Comparison of ENCODE assay signal across 8 cellular contexts in genomic region chr12:47742253-47742825, GRCh38. TPM values are rescaled to one million over a fixed set of nuclear protein-coding genes. Genes with fewer than 3 reads are reported as not detected.
DNase-seq lines count a peak whose midpoint lies in the region; ATAC-seq and TF ChIP-seq lines count a peak whose summit lies in the region.

No MANE protein-coding gene starts in this region.

- no peak overlapping the region for H3K4me3 Mint-ChIP-seq in nephron

- intact Hi-C loops in dorsolateral prefrontal cortex (cut with DNase I), result no loop called here

- H3K36me3 Mint-ChIP-seq in nephron (ENCODE audit: low read depth), result peaks cover 6% of the 10 kb centered on the region

- TF ChIP-seq CTCF in dorsolateral prefrontal cortex (IDR thresholded peaks at IDR 0.05 in 54 of 56, conservative IDR thresholded peaks at IDR 0.05 in 2 of 56; ENCODE audit: low read depth in 1 of 56, partially characterized antibody in 56 of 56), result peak; percentile 66 to 94 (median 84)
- peak; percentile 88 to 95 (median 91) for TF ChIP-seq CTCF in nephron (IDR thresholded peaks at IDR 0.05; ENCODE audit: unreplicated experiment in 3 of 3)
- TF ChIP-seq CTCF in tibial nerve (IDR thresholded peaks at IDR 0.05), result peak; percentile 81 to 96 (median 85)

- H3K4me1 ChIP-seq in tibial nerve, result peaks cover 5 to 46% (median 29%) of the 10 kb centered on the region in 4 donors

- TF ChIP-seq POLR2A in tibial nerve (IDR thresholded peaks at IDR 0.05), result no peak

- no peaks in the 10 kb centered on the region for H3K9me3 Mint-ChIP-seq in nephron

- 83 to 88% methylated on average over 7 of the region's 7 CpGs for WGBS in tibial nerve, 2 donors

- H3K27me3 Mint-ChIP-seq in nephron (ENCODE audit: low read depth), result peaks cover 15% of the 10 kb centered on the region

- no peaks in the 10 kb centered on the region for H3K36me3 ChIP-seq in tibial nerve

- TF ChIP-seq EP300 in tibial nerve (IDR thresholded peaks at IDR 0.05), result peak in 1 of 2 donors; percentile 7

- H3K27me3 ChIP-seq in dorsolateral prefrontal cortex (no peaks in the 10 kb centered on the region), tibial nerve (no peaks in the 10 kb centered on the region)

- H3K4me3 ChIP-seq in dorsolateral prefrontal cortex, result no peak overlapping the region
- H3K4me3 ChIP-seq in tibial nerve, result no peak overlapping the region

- H3K27ac Mint-ChIP-seq in nephron, result peak overlapping the region in 1 of 3 experiments; percentile 57

- H3K4me1 Mint-ChIP-seq in nephron, result peaks cover 43% of the 10 kb centered on the region

- peak overlapping the region in 56 of 59 donors; percentile 52 to 98 (median 95) for H3K27ac ChIP-seq in dorsolateral prefrontal cortex
- no peak overlapping the region for H3K27ac ChIP-seq in tibial nerve

- no peaks in the 10 kb centered on the region for H3K9me3 ChIP-seq in tibial nerve

- DNase-seq in EH (ENCODE audit: low read depth) (peak; percentile 39), LoVo (ENCODE audit: low spot score) (peak; percentile 63), dorsolateral prefrontal cortex (peak in 3 of 10 donors; percentile 35 to 63 (median 48)), tibial nerve (ENCODE audit: low spot score in 2 of 2) (peak in 1 of 2 donors; percentile 71)
- DNase-seq in activated CD4-positive, alpha-beta T cell treated with anti-CD3 and anti-CD28 coated beads, Interleukin-2, amount 50 U/mL, for 24 hours (ENCODE audit: low read depth in 1 of 2, low spot score in 1 of 2), result peak; percentile 59 to 68

- ATAC-seq in GM21825 (IDR thresholded peaks at IDR 0.05; ENCODE audit: unreplicated experiment), result no peak
- no peak for ATAC-seq in GM18868 (IDR thresholded peaks at IDR 0.05; ENCODE audit: unreplicated experiment)

RNA-seq across cellular contexts. Expression of gene RAPGEF3, which starts 16.3 kb away (rescaled TPM):
- total RNA-seq in dorsolateral prefrontal cortex (100 to 1,000 TPM in 51 of 120 experiments, 10 to 100 TPM in 69; 33.3 to 206 (median 93.7) TPM), tibial nerve (100 to 1,000 TPM in 1 of 4 donors, 10 to 100 TPM in 3; 47.3 to 109 (median 83.6) TPM)

RNA-seq across cellular contexts. Expression of gene ENDOU, which starts 17.0 kb away (rescaled TPM):
- total RNA-seq in dorsolateral prefrontal cortex, result 1 to 10 TPM in 111 of 120 experiments, under 1 TPM in 9; 0.65 to 4.5 (median 2.0) TPM
- total RNA-seq in tibial nerve, result 1 to 10 TPM in 1 of 4 donors, under 1 TPM in 2, not detected in 1; 0.30 to 1.2 (median 0.42) TPM

RNA-seq across cellular contexts. Expression of gene SLC48A1, which starts 30.7 kb away (rescaled TPM):
- total RNA-seq in dorsolateral prefrontal cortex (100 to 1,000 TPM in 84 of 120 experiments, 10 to 100 TPM in 36; 71.9 to 264 (median 114) TPM), tibial nerve (10 to 100 TPM; 24.6 to 37.9 (median 33.8) TPM)

RNA-seq across cellular contexts. Expression of gene RPAP3, which starts 36.5 kb away (rescaled TPM):
- total RNA-seq in dorsolateral prefrontal cortex, result 10 to 100 TPM; 18.5 to 41.3 (median 28.2) TPM
- total RNA-seq in tibial nerve, result 10 to 100 TPM in 3 of 4 donors, 1 to 10 TPM in 1; 8.8 to 19.2 (median 15.5) TPM

Comparison
In these comparisons a context has a peak if more than half of its experiments do, and no peak if none do; other contexts are left out.
1. H3K27ac ChIP-seq: peak in dorsolateral prefrontal cortex (56 of 59); none in tibial nerve (0 of 4).
2. Peak in every context shown above with its lines, with median percentiles within 50 percentile points of each other: CTCF ChIP-seq.